2 cellular contexts compared by ENCODE assay signal in the genomic region with DNA sequence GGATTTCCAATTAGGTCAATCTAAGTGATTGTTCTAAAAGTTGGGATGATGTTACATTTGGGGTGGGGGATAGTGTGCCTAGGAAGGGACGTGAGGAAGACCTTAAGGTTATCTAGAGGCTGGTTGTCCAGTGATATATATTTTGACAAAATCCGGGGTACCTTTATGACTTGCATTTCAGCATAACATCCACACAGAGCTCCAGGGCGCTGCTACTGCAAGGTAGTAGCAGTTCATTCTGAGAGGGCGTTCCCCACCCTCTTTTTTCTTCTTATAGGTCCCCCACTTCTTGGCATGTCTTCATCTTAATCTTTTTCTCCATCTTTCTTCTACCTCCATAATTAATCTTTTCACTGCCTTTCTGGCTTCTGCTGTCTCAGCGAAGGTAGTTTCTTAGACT.
TF ChIP-seq lines count a peak whose summit lies in the region.

No MANE protein-coding gene starts in this region.

TF ChIP-seq in HCT116, 20 proteins besides CTCF, POLR2A, EP300 and RAD21 (continued from another document):
- no peak for TF ChIP-seq REST (IDR thresholded peaks at IDR 0.05; ENCODE audit: low read depth)
- no peak for TF ChIP-seq EGR1 (IDR thresholded peaks at IDR 0.05; ENCODE audit: low read depth)
- TF ChIP-seq ELF1 (IDR thresholded peaks at IDR 0.05; ENCODE audit: borderline replicate concordance, low read depth): no peak
- no peak for TF ChIP-seq SRF (IDR thresholded peaks at IDR 0.05; ENCODE audit: low read depth)
- TF ChIP-seq SP1 (IDR thresholded peaks at IDR 0.05; ENCODE audit: low read depth): no peak
- TF ChIP-seq JUND (IDR thresholded peaks at IDR 0.05): no peak

TF ChIP-seq in K562, 482 proteins besides CTCF, POLR2A, EP300 and RAD21 (continued from another document):
- no peak for TF ChIP-seq AFF1 (IDR thresholded peaks at IDR 0.05; ENCODE audit: low read depth in 1 of 2, partially characterized antibody in 2 of 2)
- no peak for TF ChIP-seq YY1 (IDR thresholded peaks at IDR 0.05; ENCODE audit: borderline replicate concordance in 1 of 3, control insufficient read depth in 1 of 3, extremely low read depth in 1 of 3, insufficient read depth in 3 of 3, insufficient read length in 1 of 3, insufficient replicate concordance in 2 of 3, low read depth in 1 of 3, low read length in 2 of 3)
TF ChIP-seq in K562: peak in this region for 0.
